Comparison of ENCODE assay signal across 12 cellular contexts in the genomic region with DNA sequence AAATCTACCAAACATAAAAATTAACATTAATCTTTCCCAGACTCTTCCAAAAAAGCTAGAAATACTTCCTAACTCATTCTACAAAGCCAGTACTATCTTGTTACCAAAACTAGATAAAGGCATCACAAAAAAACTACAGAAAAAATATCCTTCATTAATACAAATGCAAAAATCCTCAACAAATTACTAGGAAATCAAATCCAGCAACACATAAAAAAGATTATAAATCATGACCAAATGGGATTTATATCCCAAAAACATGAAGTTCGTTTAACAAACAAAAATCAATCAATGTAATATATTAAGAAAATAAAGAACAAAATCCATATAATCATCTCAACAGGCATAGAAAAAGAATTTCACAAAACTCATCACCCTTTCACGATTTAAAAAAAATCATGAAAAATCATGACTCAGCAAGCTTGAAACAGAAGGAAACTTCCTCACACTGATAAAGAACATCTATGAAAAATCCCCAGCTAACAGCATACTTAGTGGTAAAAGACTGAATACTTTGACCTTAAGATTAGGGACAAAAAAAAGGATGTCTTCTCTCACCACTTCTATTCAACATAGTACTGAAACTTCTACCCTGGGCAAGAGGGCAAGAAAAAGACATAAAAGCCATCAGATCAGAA. TPM values are rescaled to one million over a fixed set of nuclear protein-coding genes. Genes with fewer than 3 reads are reported as not detected.
DNase-seq lines count a peak whose midpoint lies in the region; ATAC-seq and TF ChIP-seq lines count a peak whose summit lies in the region.
"Had no signal": no experiment of that assay in that cellular context is flagged by ENCODE, and none has a peak within 500 bp of the region (broad histone marks: within the 10 kb centered on the region; RNA-seq: fewer than 3 reads in every experiment).

No MANE protein-coding gene starts in this region.

- H3K36me3 Mint-ChIP-seq in CD4-positive, CD25-positive, alpha-beta regulatory T cell = peaks cover 6% of the 10 kb centered on the region
- no peaks in the 10 kb centered on the region for H3K36me3 Mint-ChIP-seq in endothelial cell (ENCODE audit: low read depth, unreplicated experiment)

- TF ChIP-seq CTCF in endothelial cell (IDR thresholded peaks at IDR 0.05; ENCODE audit: unreplicated experiment) (no peak), adrenal gland (IDR thresholded peaks at IDR 0.05) (no peak)

- peak overlapping the region; percentile 41 to 74 (median 56) for H3K4me3 Mint-ChIP-seq in CD4-positive, CD25-positive, alpha-beta regulatory T cell
- H3K4me3 Mint-ChIP-seq in endothelial cell (ENCODE audit: unreplicated experiment) = no peak overlapping the region

- no peaks in the 10 kb centered on the region for H3K27me3 Mint-ChIP-seq in CD4-positive, CD25-positive, alpha-beta regulatory T cell
- peaks cover 3% of the 10 kb centered on the region for H3K27me3 Mint-ChIP-seq in endothelial cell (ENCODE audit: unreplicated experiment)

- intact Hi-C loops in adrenal gland (cut with DNase I) = no loop called here

- peaks cover 78 to 94% (median 85%) of the 10 kb centered on the region in 4 donors for H3K4me1 Mint-ChIP-seq in CD4-positive, CD25-positive, alpha-beta regulatory T cell
- peaks cover 44% of the 10 kb centered on the region for H3K4me1 Mint-ChIP-seq in endothelial cell (ENCODE audit: unreplicated experiment)

- H3K27ac Mint-ChIP-seq in CD4-positive, CD25-positive, alpha-beta regulatory T cell = peak overlapping the region; percentile 49 to 82 (median 80)
- peak overlapping the region; percentile 57 for H3K27ac Mint-ChIP-seq in endothelial cell (ENCODE audit: unreplicated experiment)

- H3K9me3 ChIP-seq in CD4-positive, CD25-positive, alpha-beta regulatory T cell (ENCODE audit: control insufficient read depth in 2 of 2, low read length in 2 of 2) = no peaks in the 10 kb centered on the region
- H3K9me3 ChIP-seq in adrenal gland (replicated peaks in 1 of 3) = no peaks in the 10 kb centered on the region

- H3K4me3 ChIP-seq in CD4-positive, CD25-positive, alpha-beta regulatory T cell (ENCODE audit: low read depth, low read length) = peak overlapping the region; percentile 5
- H3K4me3 ChIP-seq in adrenal gland = no peak overlapping the region

- WGBS in adrenal gland, 4 donors = 47 to 56% (median 51%) methylated on average over 2 of the region's 2 CpGs

- H3K4me1 ChIP-seq in CD4-positive, CD25-positive, alpha-beta regulatory T cell (ENCODE audit: control insufficient read depth, insufficient read depth, low read length, poor library complexity, severe bottlenecking) = peaks cover 57% of the 10 kb centered on the region
- peaks cover 0 to 42% of the 10 kb centered on the region in 2 donors for H3K4me1 ChIP-seq in adrenal gland (replicated peaks in 1 of 2)

- no peak for TF ChIP-seq POLR2A in adrenal gland (IDR thresholded peaks at IDR 0.05)

- H3K9me3 Mint-ChIP-seq in CD4-positive, CD25-positive, alpha-beta regulatory T cell = peaks cover 0 to 4% (median 2%) of the 10 kb centered on the region in 7 donors
- no peaks in the 10 kb centered on the region for H3K9me3 Mint-ChIP-seq in endothelial cell (ENCODE audit: unreplicated experiment)

- no peaks in the 10 kb centered on the region for H3K36me3 ChIP-seq in CD4-positive, CD25-positive, alpha-beta regulatory T cell (ENCODE audit: control insufficient read depth, insufficient read depth, low read length)
- H3K36me3 ChIP-seq in adrenal gland (replicated peaks in 1 of 2) = no peaks in the 10 kb centered on the region
- H3K36me3 ChIP-seq: brain microvascular endothelial cell had no signal

- no peaks in the 10 kb centered on the region for H3K27me3 ChIP-seq in CD4-positive, CD25-positive, alpha-beta regulatory T cell (ENCODE audit: control insufficient read depth, insufficient read depth, low read length)
- no peaks in the 10 kb centered on the region for H3K27me3 ChIP-seq in adrenal gland
- H3K27me3 ChIP-seq: brain microvascular endothelial cell had no signal

- no peak for ATAC-seq in CD4-positive, CD25-positive, alpha-beta regulatory T cell (ENCODE audit: low read depth in 2 of 2)
- ATAC-seq in GM19025 (IDR thresholded peaks at IDR 0.05; ENCODE audit: low read depth, unreplicated experiment) (peak; percentile 66), GM21723 (IDR thresholded peaks at IDR 0.05; ENCODE audit: unreplicated experiment) (no peak)

- DNase-seq in CD4-positive, CD25-positive, alpha-beta regulatory T cell = peak in 1 of 3 donors; percentile 59
- DNase-seq in OCI-M1 (lab: John Stamatoyannopoulos, UW) = peak; percentile 89
- DNase-seq in endothelial cell (ENCODE audit: low spot score) = no peak
- no peak for DNase-seq in adrenal gland
- DNase-seq in effector CD8-positive, alpha-beta T cell (lab: John Stamatoyannopoulos, UW) = no peak
- DNase-seq in HK-2 (ENCODE audit: unreplicated experiment) = no peak
- DNase-seq: activated CD4-positive, alpha-beta T cell treated with anti-CD3 and anti-CD28 coated beads for 4 hours; brain microvascular endothelial cell; midbrain; NCI-H1092 treated with DMSO at 0.1 percent for 48 hours had no signal

- H3K27ac ChIP-seq in CD4-positive, CD25-positive, alpha-beta regulatory T cell (ENCODE audit: insufficient read depth, low read length, poor library complexity, severe bottlenecking) = no peak overlapping the region
- H3K27ac ChIP-seq in adrenal gland = no peak overlapping the region
- H3K27ac ChIP-seq: brain microvascular endothelial cell had no signal

RNA-seq across cellular contexts. Expression of gene RANBP9, which starts 43.2 kb away (rescaled TPM):
- total RNA-seq in CD4-positive, CD25-positive, alpha-beta regulatory T cell = 85.5 TPM
- 10 to 100 TPM in 2 of 4 donors, 1 to 10 TPM in 2; 5.6 to 11.1 (median 8.8) TPM for polyA plus RNA-seq in CD4-positive, CD25-positive, alpha-beta regulatory T cell
- total RNA-seq in endothelial cell (ENCODE audit: unreplicated experiment) = 64.7 TPM
- 10 to 100 TPM; 30.8 to 63.1 (median 37.9) TPM for total RNA-seq in adrenal gland
- 10 to 100 TPM; 20.1 to 57.7 (median 26.4) TPM for polyA plus RNA-seq in adrenal gland

RNA-seq across cellular contexts. Expression of gene NOL7, which starts 53.3 kb away (rescaled TPM):
- total RNA-seq in CD4-positive, CD25-positive, alpha-beta regulatory T cell = 50.2 TPM
- 100 to 1,000 TPM; 127 to 145 (median 130) TPM for polyA plus RNA-seq in CD4-positive, CD25-positive, alpha-beta regulatory T cell
- 43.5 TPM for total RNA-seq in endothelial cell (ENCODE audit: unreplicated experiment)
- 100 to 1,000 TPM in 1 of 8 donors, 10 to 100 TPM in 7; 58.5 to 104 (median 69.7) TPM for total RNA-seq in adrenal gland
- 100 to 1,000 TPM in 1 of 3 donors, 10 to 100 TPM in 2; 42.4 to 111 (median 48.2) TPM for polyA plus RNA-seq in adrenal gland
